8 cellular contexts compared by ENCODE assay signal in the genomic region with DNA sequence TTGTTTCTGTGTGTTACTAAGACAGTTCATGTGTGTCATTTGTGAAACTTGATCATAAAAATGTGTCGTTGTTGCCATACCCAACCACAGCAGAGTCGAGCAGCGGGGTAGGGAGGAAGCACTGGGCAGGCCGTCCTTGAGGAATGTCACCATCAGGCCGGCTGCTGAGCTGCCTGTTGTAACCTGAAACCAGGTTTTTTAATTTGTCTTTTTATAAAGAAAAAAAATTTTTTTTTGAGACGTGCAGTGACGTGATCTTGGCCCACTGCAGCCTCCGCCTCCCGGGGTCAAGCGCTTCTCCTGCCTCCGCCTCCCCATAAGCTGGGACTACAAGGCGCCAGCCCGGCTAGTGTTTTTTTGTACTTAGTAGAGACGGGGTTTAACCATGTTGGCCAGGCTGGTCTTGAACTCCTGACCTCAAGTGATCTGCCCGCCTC. TPM values are rescaled to one million over a fixed set of nuclear protein-coding genes. Genes with fewer than 3 reads are reported as not detected.
DNase-seq lines count a peak whose midpoint lies in the region; ATAC-seq and TF ChIP-seq lines count a peak whose summit lies in the region.

No MANE protein-coding gene starts in this region.

- H3K36me3 ChIP-seq in fibroblast of lung (ENCODE audit: control insufficient read depth, insufficient read depth, low read length) (no peaks in the 10 kb centered on the region), neuronal stem cell (replicated peaks in 1 of 2; ENCODE audit: control insufficient read depth in 2 of 2, insufficient read depth in 2 of 2, low read length in 2 of 2) (peaks cover 7 to 28% of the 10 kb centered on the region in 2 donors)

- H3K27me3 ChIP-seq in fibroblast of lung (ENCODE audit: control insufficient read depth, insufficient read depth, low read length): no peaks in the 10 kb centered on the region
- no peaks in the 10 kb centered on the region for H3K27me3 ChIP-seq in neuronal stem cell (ENCODE audit: control insufficient read depth in 3 of 3, insufficient read depth in 3 of 3, low read depth in 1 of 3, low read length in 3 of 3)

- H3K9ac ChIP-seq in fibroblast of lung (ENCODE audit: insufficient read depth, low read length) (peak overlapping the region; percentile 97), neuronal stem cell (ENCODE audit: low read depth, low read length, poor library complexity) (peak overlapping the region; percentile 93)

- peak overlapping the region; percentile 97 for H3K4me3 Mint-ChIP-seq in T-helper 2 cell treated with Interferon-gamma antibody and Interleukin-4, amounts not matched to agents 5 μg/mL and 100 μg/mL, for 36 hours

- peaks cover 27% of the 10 kb centered on the region for H3K4me1 Mint-ChIP-seq in T-helper 2 cell treated with Interferon-gamma antibody and Interleukin-4, amounts not matched to agents 5 μg/mL and 100 μg/mL, for 36 hours (ENCODE audit: low read depth)

- peak overlapping the region; percentile 99 for H3K23ac ChIP-seq in neuronal stem cell (ENCODE audit: low read depth, low read length, poor library complexity)

- H3K18ac ChIP-seq in neuronal stem cell (ENCODE audit: low read length): peak overlapping the region; percentile 99

- H3K4me3 ChIP-seq in fibroblast of lung (replicated peaks in 1 of 4; ENCODE audit: control extremely low read depth in 1 of 4, insufficient read depth in 1 of 4, low read depth in 3 of 4, low read length in 4 of 4) (peak overlapping the region; percentile 82 to 96 (median 90)), neuronal stem cell (ENCODE audit: low read length in 2 of 2) (peak overlapping the region; percentile 98)

- peaks cover 43% of the 10 kb centered on the region for H3K79me2 ChIP-seq in fibroblast of lung (ENCODE audit: control insufficient read depth, insufficient read depth, low read length)

- no CpG with 5 or more reads among the region's 15 CpGs for WGBS in neuronal stem cell (ENCODE audit: extremely low coverage in 2 of 2, insufficient read length in 2 of 2, insufficient replicate concordance in 1 of 2), 2 donors

- H3K4me1 ChIP-seq in fibroblast of lung (ENCODE audit: control insufficient read depth, extremely low read depth, insufficient read depth, low read length) (peaks cover 2% of the 10 kb centered on the region), neuronal stem cell (ENCODE audit: control insufficient read depth in 2 of 2, insufficient read depth in 1 of 2, low read depth in 1 of 2, low read length in 2 of 2) (peaks cover 3 to 10% of the 10 kb centered on the region in 2 donors)

- H3K4me2 ChIP-seq in fibroblast of lung (ENCODE audit: extremely low read depth, insufficient read depth, low read length) (peak overlapping the region; percentile 97), neuronal stem cell (ENCODE audit: insufficient read depth, low read length, poor library complexity, severe bottlenecking) (peak overlapping the region; percentile 75)

- DNase-seq in T-helper 2 cell treated with Interferon-gamma antibody and Interleukin-4, amounts not matched to agents 5 μg/mL and 100 μg/mL, for 36 hours (ENCODE audit: low spot score): no peak
- no peak for DNase-seq in T-helper 2 cell
- DNase-seq in SW480 (ENCODE audit: low spot score): peak; percentile 7
- DNase-seq in fibroblast of lung (ENCODE audit: low read depth in 2 of 2): peak; percentile 58 to 66
- DNase-seq in neuronal stem cell (ENCODE audit: low spot score): no peak
- DNase-seq in NCI-H526 treated with DMSO at 0.1 percent for 48 hours (lab: John Stamatoyannopoulos, UW): no peak
- DNase-seq in cerebellar nuclear complex (lab: John Stamatoyannopoulos, UW): no peak

- H4K91ac ChIP-seq in neuronal stem cell (ENCODE audit: low read depth, low read length, poor library complexity): no peak overlapping the region

- peak; percentile 6 for ATAC-seq in HG02798 (IDR thresholded peaks at IDR 0.05; ENCODE audit: poor library complexity, unreplicated experiment)

- H3K27me3 Mint-ChIP-seq in T-helper 2 cell treated with Interferon-gamma antibody and Interleukin-4, amounts not matched to agents 5 μg/mL and 100 μg/mL, for 36 hours (ENCODE audit: low read depth): peaks cover 2% of the 10 kb centered on the region

- TF ChIP-seq CTCF in fibroblast of lung (conservative IDR thresholded peaks at IDR 0.05 in 1 of 2, IDR thresholded peaks at IDR 0.05 in 1 of 2; ENCODE audit: low read depth in 1 of 2, low read length in 2 of 2): no peak

- peak overlapping the region; percentile 60 for H3K4ac ChIP-seq in neuronal stem cell (ENCODE audit: low read length)

- H4K20me1 ChIP-seq in fibroblast of lung (ENCODE audit: control insufficient read depth, extremely low read depth, insufficient read depth, low read length): peaks cover 2% of the 10 kb centered on the region

- no peak overlapping the region for H2BK5ac ChIP-seq in neuronal stem cell (ENCODE audit: low read length)

- peak overlapping the region; percentile 89 for H2AK5ac ChIP-seq in neuronal stem cell (ENCODE audit: low read depth, low read length)

- H3K27ac ChIP-seq in fibroblast of lung (ENCODE audit: insufficient read depth, low read length) (peak overlapping the region; percentile 98), neuronal stem cell (replicated peaks; ENCODE audit: low read length) (peak overlapping the region; percentile 43)

- no peak overlapping the region for H4K8ac ChIP-seq in neuronal stem cell (ENCODE audit: low read depth, low read length)

- H3K14ac ChIP-seq in neuronal stem cell (ENCODE audit: low read length): no peak overlapping the region

- H3K36me3 Mint-ChIP-seq in T-helper 2 cell treated with Interferon-gamma antibody and Interleukin-4, amounts not matched to agents 5 μg/mL and 100 μg/mL, for 36 hours (ENCODE audit: low read depth): peaks cover 18% of the 10 kb centered on the region

- no peak overlapping the region for H2BK12ac ChIP-seq in neuronal stem cell (ENCODE audit: low read length)

- H3K9me3 ChIP-seq in fibroblast of lung (ENCODE audit: control insufficient read depth, insufficient read depth, low read depth, low read length) (no peaks in the 10 kb centered on the region), neuronal stem cell (replicated peaks in 1 of 2; ENCODE audit: control insufficient read depth in 2 of 2, insufficient read depth in 1 of 2, low read depth in 1 of 2, low read length in 2 of 2) (no peaks in the 10 kb centered on the region)

- peak overlapping the region; percentile 98 for H3K27ac Mint-ChIP-seq in T-helper 2 cell treated with Interferon-gamma antibody and Interleukin-4, amounts not matched to agents 5 μg/mL and 100 μg/mL, for 36 hours

- H2AFZ ChIP-seq in fibroblast of lung (ENCODE audit: low read length): no peak overlapping the region
- peak overlapping the region; percentile 96 for H2AFZ ChIP-seq in neuronal stem cell (ENCODE audit: low read length)

- H2BK120ac ChIP-seq in neuronal stem cell (ENCODE audit: low read depth, low read length): no peak overlapping the region

- H2BK15ac ChIP-seq in neuronal stem cell (ENCODE audit: low read length): no peak overlapping the region

- peaks cover 5% of the 10 kb centered on the region for H3K79me1 ChIP-seq in neuronal stem cell (ENCODE audit: low read depth, low read length)

- H3K9me3 Mint-ChIP-seq in T-helper 2 cell treated with Interferon-gamma antibody and Interleukin-4, amounts not matched to agents 5 μg/mL and 100 μg/mL, for 36 hours: no peaks in the 10 kb centered on the region

RNA-seq across cellular contexts. Expression of a gene that starts 0.6 kb away (rescaled TPM):
- 21.1 and 39.5 TPM in 2 replicates for total RNA-seq in fibroblast of lung
- polyA plus RNA-seq in fibroblast of lung: 101 and 117 TPM in 2 replicates
- 147 and 173 TPM in 2 replicates for polyA plus RNA-seq in fibroblast of lung (2012)
- 11.0 and 40.6 TPM in 2 replicates for polyA minus RNA-seq in fibroblast of lung (ENCODE audit: low replicate concordance)
- 113 TPM for polyA plus RNA-seq in neuronal stem cell (2013, experiment 1 of 2)
- polyA plus RNA-seq in neuronal stem cell (2013, experiment 2 of 2): 115 TPM

RNA-seq across cellular contexts. Expression of a gene that starts 24.5 kb away (rescaled TPM):
- total RNA-seq in fibroblast of lung: 13.4 and 14.6 TPM in 2 replicates
- polyA plus RNA-seq in fibroblast of lung: 16.3 and 24.6 TPM in 2 replicates
- 21.4 and 30.2 TPM in 2 replicates for polyA plus RNA-seq in fibroblast of lung (2012)
- polyA minus RNA-seq in fibroblast of lung (ENCODE audit: low replicate concordance): 2.5 and 7.1 TPM in 2 replicates
- 2.1 TPM for polyA plus RNA-seq in neuronal stem cell (2013, experiment 1 of 2)
- polyA plus RNA-seq in neuronal stem cell (2013, experiment 2 of 2): 2.0 TPM

RNA-seq across cellular contexts. Expression of a gene that starts 37.5 kb away (rescaled TPM):
- 34.4 and 46.1 TPM in 2 replicates for total RNA-seq in fibroblast of lung
- 13.2 and 18.0 TPM in 2 replicates for polyA plus RNA-seq in fibroblast of lung
- polyA plus RNA-seq in fibroblast of lung (2012): 27.1 and 36.7 TPM in 2 replicates
- 18.5 and 19.5 TPM in 2 replicates for polyA minus RNA-seq in fibroblast of lung (ENCODE audit: low replicate concordance)
- 19.1 TPM for polyA plus RNA-seq in neuronal stem cell (2013, experiment 1 of 2)
- 18.6 TPM for polyA plus RNA-seq in neuronal stem cell (2013, experiment 2 of 2)

RNA-seq across cellular contexts. Expression of a gene that starts 45.3 kb away (rescaled TPM):
- 22.9 and 25.3 TPM in 2 replicates for total RNA-seq in fibroblast of lung
- 25.3 and 27.7 TPM in 2 replicates for polyA plus RNA-seq in fibroblast of lung
- polyA plus RNA-seq in fibroblast of lung (2012): 25.2 and 30.4 TPM in 2 replicates
- polyA minus RNA-seq in fibroblast of lung (ENCODE audit: low replicate concordance): 9.5 and 12.4 TPM in 2 replicates
- 19.9 TPM for polyA plus RNA-seq in neuronal stem cell (2013, experiment 1 of 2)
- 19.0 TPM for polyA plus RNA-seq in neuronal stem cell (2013, experiment 2 of 2)

Comparison
In these comparisons a context has a peak if more than half of its experiments do, and no peak if none do; other contexts are left out.
1. DNase-seq: peak in SW480 (single experiment) and fibroblast of lung (2 of 2); none in T-helper 2 cell treated with Interferon-gamma antibody and Interleukin-4, amounts not matched to agents 5 μg/mL and 100 μg/mL, for 36 hours (single experiment), T-helper 2 cell (0 of 5), neuronal stem cell (single experiment), NCI-H526 treated with DMSO at 0.1 percent for 48 hours (single experiment) and cerebellar nuclear complex (0 of 2).